Comparison of ENCODE assay signal across 15 cellular contexts in the genomic region with DNA sequence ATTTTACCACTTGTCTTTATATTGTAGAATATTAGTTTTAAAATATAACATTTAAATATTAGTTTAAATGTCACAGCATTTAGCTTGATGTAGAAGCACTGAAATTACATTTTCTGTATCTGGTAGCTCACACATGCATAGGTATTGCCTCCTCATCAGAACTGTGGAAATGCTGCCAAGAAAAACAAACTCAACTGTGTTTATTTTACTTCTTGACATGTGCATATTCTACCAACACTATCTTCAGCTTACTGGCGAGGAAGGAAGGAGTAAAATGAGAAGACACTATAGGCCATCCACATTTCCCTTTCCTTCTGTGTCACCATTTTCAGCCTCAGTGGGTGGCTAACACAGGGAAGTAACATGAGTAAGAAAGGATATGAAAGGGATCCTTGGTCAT.
A peak's percentile ranks its signal among the peaks of the same experiment; 100 is the strongest.
DNase-seq lines count a peak whose midpoint lies in the region; ATAC-seq and TF ChIP-seq lines count a peak whose summit lies in the region.
"Had no signal": no experiment of that assay in that cellular context is flagged by ENCODE, and none has a peak within 500 bp of the region (broad histone marks: within the 10 kb centered on the region; RNA-seq: fewer than 3 reads in every experiment).

No MANE protein-coding gene starts in this region.

- no peaks in the 10 kb centered on the region for H3K36me3 ChIP-seq in breast epithelium
- H3K36me3 ChIP-seq in GM23248 (ENCODE audit: low read depth): no peaks in the 10 kb centered on the region

- POLR2A ChIA-PET in MCF 10A (lab: Yijun Ruan, JAX): interaction anchor here (1.0 to 4.3 kb wide), 10 partner anchors 91 to 493 kb away, joined by 3 to 30 read pairs (median 4); partner anchors contain the start of gene ADRB2

- no peaks in the 10 kb centered on the region for H3K27me3 Mint-ChIP-seq in MCF 10A (ENCODE audit: insufficient read depth, unreplicated experiment)

- H3K4me1 ChIP-seq in breast epithelium (no peaks in the 10 kb centered on the region), GM23248 (ENCODE audit: insufficient read depth) (peaks cover 5% of the 10 kb centered on the region; the same call in 1 of the 2 replicates)

- H3K27ac Mint-ChIP-seq in MCF 10A (ENCODE audit: low read depth, unreplicated experiment): no peak overlapping the region
- H3K27ac Mint-ChIP-seq: CD4-positive, alpha-beta T cell had no signal

- H2AFZ ChIP-seq in GM23248: no peak overlapping the region

- no peaks in the 10 kb centered on the region for H3K79me2 ChIP-seq in GM23248 (ENCODE audit: insufficient read depth)

- no peaks in the 10 kb centered on the region for H3K36me3 Mint-ChIP-seq in MCF 10A (ENCODE audit: insufficient read depth, unreplicated experiment)

- BruUV-seq in MCF 10A (replicated peaks; lab: Mats Ljungman, UMichigan): no TSS peak

- no peaks in the 10 kb centered on the region for H3K9me2 ChIP-seq in GM23248 (ENCODE audit: insufficient read depth)

- H3K27me3 ChIP-seq in breast epithelium (no peaks in the 10 kb centered on the region), GM23248 (replicated peaks; ENCODE audit: insufficient read depth) (0 out of 2 replicates have a peak, but pooled peaks cover 7% of the 10 kb centered on the region)

- H3K9me3 ChIP-seq in breast epithelium (no peaks in the 10 kb centered on the region), GM23248 (ENCODE audit: low read depth) (no peaks in the 10 kb centered on the region)
- H3K9me3 ChIP-seq: A549 had no signal

- no peak overlapping the region for H3K9ac ChIP-seq in GM23248

- intact Hi-C loops in MCF 10A (cut with micrococcal nuclease): no loop called here
- intact Hi-C loops in breast epithelium (cut with DNase I; ENCODE audit: low total_unique reads): no loop called here

- peaks cover 46% of the 10 kb centered on the region for H3K4me1 Mint-ChIP-seq in MCF 10A (ENCODE audit: insufficient read depth, unreplicated experiment)

- no peak overlapping the region for H3K4me3 Mint-ChIP-seq in MCF 10A (ENCODE audit: unreplicated experiment)
- H3K4me3 Mint-ChIP-seq: CD4-positive, alpha-beta T cell had no signal

- WGBS in GM23248 (ENCODE audit: low coverage in 1 of 2, low lambda C conversion rate in 2 of 2, missing lambda C conversion rate in 2 of 2), 2 experiments: 92 to 96% methylated on average over 1 of the region's 1 CpG

- no peak overlapping the region for H3K4me3 ChIP-seq in breast epithelium
- no peak overlapping the region for H3K4me3 ChIP-seq in LNCaP clone FGC (ENCODE audit: low read depth, low read length)
- no peak overlapping the region for H3K4me3 ChIP-seq in GM23248
- H3K4me3 ChIP-seq: A549 had no signal

- H3K27ac ChIP-seq in breast epithelium: no peak overlapping the region
- no peak overlapping the region for H3K27ac ChIP-seq in GM23248
- H3K27ac ChIP-seq: A549 had no signal

- peaks cover 5% of the 10 kb centered on the region; the same call in 1 of the 2 replicates for H3F3A ChIP-seq in GM23248 (ENCODE audit: insufficient read depth)

- ATAC-seq in GM18861 (IDR thresholded peaks at IDR 0.05; ENCODE audit: unreplicated experiment): no peak
- ATAC-seq: A549 had no signal

- in situ Hi-C loops in GM23248 (cut with MboI): loop anchor here (5.0 to 10.0 kb wide), 3 partner anchors 302 to 500 kb away; no protein-coding TSS in a partner anchor

- H3K4me2 ChIP-seq in GM23248 (ENCODE audit: unreplicated experiment): no peak overlapping the region
- H3K4me2 ChIP-seq: A549 had no signal

- TF ChIP-seq CTCF in MCF 10A (IDR thresholded peaks at IDR 0.05; ENCODE audit: unreplicated experiment) (no peak), breast epithelium (IDR thresholded peaks at IDR 0.05) (no peak), LNCaP clone FGC (IDR thresholded peaks at IDR 0.05; ENCODE audit: control insufficient read depth, extremely low read depth, insufficient read depth) (no peak)

- H3K9me3 Mint-ChIP-seq in MCF 10A (ENCODE audit: unreplicated experiment): no peaks in the 10 kb centered on the region
- H3K9me3 Mint-ChIP-seq: CD4-positive, alpha-beta T cell had no signal

- TF ChIP-seq POLR2A in breast epithelium (IDR thresholded peaks at IDR 0.05): no peak

- CTCF ChIA-PET in MCF 10A (lab: Yijun Ruan, JAX): interaction anchor here (0.5 to 23.9 kb wide), 31 partner anchors 9 to 615 kb away, joined by 3 to 924 read pairs (median 5); no protein-coding TSS in a partner anchor

- H4K20me1 ChIP-seq in GM23248 (ENCODE audit: insufficient read depth): no peaks in the 10 kb centered on the region

- peak; percentile 77 for DNase-seq in MCF 10A (ENCODE audit: unreplicated experiment)
- DNase-seq in breast epithelium (ENCODE audit: low spot score in 2 of 2): no peak
- DNase-seq in LNCaP clone FGC (ENCODE audit: low read depth): peak; percentile 57
- peak; percentile 39 for DNase-seq in dermis blood vessel endothelial cell
- DNase-seq in HT-29 (ENCODE audit: low spot score): no peak
- DNase-seq in GM23248: no peak
- DNase-seq in activated CD4-positive, CD25-positive, alpha-beta regulatory T cell (lab: John Stamatoyannopoulos, UW): no peak
- DNase-seq: Calu3; CD4-positive, alpha-beta T cell; NCI-H1048; NCI-H146; NCI-H446 treated with DMSO at 0.1 percent for 48 hours; SHP77 treated with DMSO at 0.1 percent for 48 hours had no signal

Comparison
In these comparisons a context has a peak if more than half of its experiments do, and no peak if none do; other contexts are left out.
1. DNase-seq: peak in MCF 10A (single experiment), LNCaP clone FGC (single experiment) and dermis blood vessel endothelial cell (single experiment); none in breast epithelium (0 of 2), HT-29 (single experiment), GM23248 (single experiment) and activated CD4-positive, CD25-positive, alpha-beta regulatory T cell (0 of 4).